In the genomic region with DNA sequence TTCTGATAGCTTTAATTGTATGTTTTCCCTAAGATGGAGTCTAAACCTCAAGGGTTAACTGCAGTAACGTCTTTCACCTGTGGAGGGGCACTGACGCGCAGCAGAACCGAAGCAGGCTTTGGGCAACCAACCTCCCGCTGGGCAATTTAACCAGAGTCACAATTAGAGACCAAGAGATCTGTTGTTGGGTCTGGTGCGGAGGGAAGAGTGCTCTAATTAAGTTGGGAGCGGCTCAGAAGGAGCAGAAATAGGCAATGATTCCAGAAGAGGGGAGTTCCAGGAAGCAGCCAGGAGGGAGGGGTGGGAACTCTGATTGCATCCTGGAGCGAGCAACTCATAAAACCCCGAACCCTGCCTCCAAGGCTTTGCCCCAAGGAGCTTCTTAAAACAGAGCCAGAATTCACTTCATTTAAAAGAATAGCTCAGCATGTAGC, we compare ENCODE assay signal across 11 cellular contexts.
A peak's percentile ranks its signal among the peaks of the same experiment; 100 is the strongest.
DNase-seq lines count a peak whose midpoint lies in the region; ATAC-seq and TF ChIP-seq lines count a peak whose summit lies in the region.
"Had no signal": no experiment of that assay in that cellular context is flagged by ENCODE, and none has a peak within 500 bp of the region (broad histone marks: within the 10 kb centered on the region; RNA-seq: fewer than 3 reads in every experiment).

No MANE protein-coding gene starts in this region.

- H3K9ac ChIP-seq in HUES48 (ENCODE audit: low read depth, low read length): no peak overlapping the region
- H3K9ac ChIP-seq: GM23248 had no signal

- peak; percentile 23 for DNase-seq in MCF 10A (ENCODE audit: unreplicated experiment)
- DNase-seq in breast epithelium (ENCODE audit: low spot score in 2 of 2): no peak
- no peak for DNase-seq in brain microvascular endothelial cell
- DNase-seq in transverse colon: peak; percentile 9
- no peak for DNase-seq in stimulated activated CD4-positive, alpha-beta T cell treated with anti-CD3 and anti-CD28 coated beads, Interleukin-4, amount 100 ng/mL, for 24 hours
- DNase-seq in RWPE1 (ENCODE audit: low spot score): no peak
- DNase-seq: activated T-cell treated with anti-CD3 and anti-CD28 coated beads, Interleukin-2, amount 50 U/mL, for 4 hours; GM23248 had no signal

- H3K9me3 ChIP-seq in breast epithelium (no peaks in the 10 kb centered on the region), HUES48 (ENCODE audit: control insufficient read depth, insufficient read depth, low read length) (no peaks in the 10 kb centered on the region), transverse colon (no peaks in the 10 kb centered on the region)

- peak; percentile 20 for TF ChIP-seq CTCF in MCF 10A (IDR thresholded peaks at IDR 0.05; ENCODE audit: unreplicated experiment)
- no peak for TF ChIP-seq CTCF in breast epithelium (IDR thresholded peaks at IDR 0.05)
- TF ChIP-seq CTCF in brain microvascular endothelial cell (IDR thresholded peaks at IDR 0.05; ENCODE audit: low read depth, low read length, missing control alignments): peak; percentile 55
- TF ChIP-seq CTCF in transverse colon (IDR thresholded peaks at IDR 0.05): peak in 4 of 5 experiments; percentile 22 to 46 (median 26)
- no peak for TF ChIP-seq CTCF in RWPE1 (conservative IDR thresholded peaks at IDR 0.05; ENCODE audit: low read depth)

- no TSS peak for BruUV-seq in MCF 10A (replicated peaks; lab: Mats Ljungman, UMichigan)

- H3K4me3 Mint-ChIP-seq in MCF 10A (ENCODE audit: unreplicated experiment): no peak overlapping the region
- H3K4me3 Mint-ChIP-seq: activated T-cell treated with anti-CD3 and anti-CD28 coated beads, Interleukin-2, amount 50 U/mL, for 4 hours; CD4-positive, CD25-positive, alpha-beta regulatory T cell had no signal

- TF ChIP-seq POLR2A in breast epithelium (IDR thresholded peaks at IDR 0.05) (no peak), transverse colon (IDR thresholded peaks at IDR 0.05) (no peak)

- CTCF ChIA-PET in MCF 10A (lab: Yijun Ruan, JAX) (interaction anchor here (0.7 to 2.2 kb wide), 3 partner anchors 9 to 17 kb away, joined by 3 to 7 read pairs (median 6); no protein-coding TSS in a partner anchor), RWPE1 (lab: Yijun Ruan, JAX) (interaction anchor here (0.6 to 1.2 kb wide), 3 partner anchors 14 to 142 kb away, joined by 3 to 4 read pairs (median 3); no protein-coding TSS in a partner anchor)

- H3K4me1 ChIP-seq in breast epithelium: no peaks in the 10 kb centered on the region
- H3K4me1 ChIP-seq in HUES48 (ENCODE audit: control insufficient read depth, insufficient read depth, low read length): peaks cover 15% of the 10 kb centered on the region
- peaks cover 0 to 6% (median 0%) of the 10 kb centered on the region in 4 donors for H3K4me1 ChIP-seq in transverse colon

- intact Hi-C loops in MCF 10A (cut with micrococcal nuclease): no loop called here
- intact Hi-C loops in breast epithelium (cut with DNase I; ENCODE audit: low total_unique reads): no loop called here
- intact Hi-C loops in transverse colon (cut with DNase I; ENCODE audit: low total_unique reads): no loop called here

- 0 to 9% methylated on average over 2 to 9 of the region's 9 CpGs for WGBS in transverse colon (ENCODE audit: low coverage in 1 of 2), 2 donors

- no peak for ATAC-seq in activated CD4-positive, CD25-positive, alpha-beta regulatory T cell treated with anti-CD3 and anti-CD28 coated beads, Interleukin-2, amount 50 U/mL, for 24 hours

- H3K27me3 Mint-ChIP-seq in MCF 10A (ENCODE audit: insufficient read depth, unreplicated experiment): peaks cover 73% of the 10 kb centered on the region

- H3K36me3 Mint-ChIP-seq in MCF 10A (ENCODE audit: insufficient read depth, unreplicated experiment): no peaks in the 10 kb centered on the region
- H3K36me3 Mint-ChIP-seq: CD4-positive, CD25-positive, alpha-beta regulatory T cell had no signal

- H3K27ac Mint-ChIP-seq in MCF 10A (ENCODE audit: low read depth, unreplicated experiment): no peak overlapping the region
- H3K27ac Mint-ChIP-seq: CD4-positive, CD25-positive, alpha-beta regulatory T cell had no signal

- in situ Hi-C loops in brain microvascular endothelial cell (cut with HindIII; ENCODE audit: low pct_ligation_motif_present, low sequenced_read_pairs) (no loop called here), transverse colon (cut with MboI; ENCODE audit: low pct_ligation_motif_present in 1 of 4, low pct_unique_long_range_greater_than_20kb in 1 of 4, low sequenced_read_pairs in 3 of 4) (loop anchor here in 3 of 4 donors (25.0 kb wide), 2 partner anchors 509 to 559 kb away; no protein-coding TSS in a partner anchor)

- H3K27me3 ChIP-seq in breast epithelium: peaks cover 0 to 67% of the 10 kb centered on the region in 2 donors
- peaks cover 99% of the 10 kb centered on the region for H3K27me3 ChIP-seq in HUES48 (ENCODE audit: control insufficient read depth, insufficient read depth, low read length)
- no peaks in the 10 kb centered on the region for H3K27me3 ChIP-seq in brain microvascular endothelial cell (replicated peaks)
- H3K27me3 ChIP-seq in transverse colon: peaks cover 70% of the 10 kb centered on the region

- H3K27ac ChIP-seq in breast epithelium (no peak overlapping the region), HUES48 (ENCODE audit: low read depth, low read length) (peak overlapping the region; percentile 56), brain microvascular endothelial cell (no peak overlapping the region), transverse colon (no peak overlapping the region), RWPE1 (no peak overlapping the region)
- H3K27ac ChIP-seq: GM23248 had no signal

- TF ChIP-seq EP300 in transverse colon (IDR thresholded peaks at IDR 0.05; ENCODE audit: low read depth): no peak

- no peaks in the 10 kb centered on the region for H3K9me3 Mint-ChIP-seq in MCF 10A (ENCODE audit: unreplicated experiment)
- H3K9me3 Mint-ChIP-seq: activated T-cell treated with anti-CD3 and anti-CD28 coated beads, Interleukin-2, amount 50 U/mL, for 4 hours had no signal

- no peak overlapping the region for H3K4me3 ChIP-seq in breast epithelium
- H3K4me3 ChIP-seq in HUES48 (ENCODE audit: low read depth, low read length): peak overlapping the region; percentile 17; the same call in 1 of the 2 replicates
- no peak overlapping the region for H3K4me3 ChIP-seq in brain microvascular endothelial cell (ENCODE audit: low read depth, low read length)
- no peak overlapping the region for H3K4me3 ChIP-seq in transverse colon
- H3K4me3 ChIP-seq: GM23248 had no signal

- POLR2A ChIA-PET in MCF 10A (lab: Yijun Ruan, JAX): interaction anchor here (0.6 to 1.0 kb wide), 5 partner anchors 10 to 603 kb away, joined by 3 to 4 read pairs (median 4); a partner anchor contains a TSS
- POLR2A ChIA-PET in RWPE1 (lab: Yijun Ruan, JAX; ENCODE audit: low non-redundant PET): no interaction called here

- H3K36me3 ChIP-seq in breast epithelium: no peaks in the 10 kb centered on the region
- no peaks in the 10 kb centered on the region for H3K36me3 ChIP-seq in HUES48 (ENCODE audit: control insufficient read depth, insufficient read depth, low read length)
- H3K36me3 ChIP-seq in brain microvascular endothelial cell (replicated peaks): no peaks in the 10 kb centered on the region
- no peaks in the 10 kb centered on the region for H3K36me3 ChIP-seq in transverse colon

- peaks cover 20% of the 10 kb centered on the region for H3K4me1 Mint-ChIP-seq in MCF 10A (ENCODE audit: insufficient read depth, unreplicated experiment)
- H3K4me1 Mint-ChIP-seq: CD4-positive, CD25-positive, alpha-beta regulatory T cell had no signal

Comparison
In these comparisons a context has a peak if more than half of its experiments do, and no peak if none do; other contexts are left out.
1. DNase-seq: peak in MCF 10A (single experiment) and transverse colon (single experiment); none in breast epithelium (0 of 2), brain microvascular endothelial cell (single experiment), stimulated activated CD4-positive, alpha-beta T cell treated with anti-CD3 and anti-CD28 coated beads, Interleukin-4, amount 100 ng/mL, for 24 hours (single experiment) and RWPE1 (single experiment).
2. CTCF ChIP-seq: peak in MCF 10A (single experiment), brain microvascular endothelial cell (single experiment) and transverse colon (4 of 5); none in breast epithelium (0 of 3) and RWPE1 (single experiment).